Comparison of ENCODE assay signal across 16 cellular contexts in the genomic region with DNA sequence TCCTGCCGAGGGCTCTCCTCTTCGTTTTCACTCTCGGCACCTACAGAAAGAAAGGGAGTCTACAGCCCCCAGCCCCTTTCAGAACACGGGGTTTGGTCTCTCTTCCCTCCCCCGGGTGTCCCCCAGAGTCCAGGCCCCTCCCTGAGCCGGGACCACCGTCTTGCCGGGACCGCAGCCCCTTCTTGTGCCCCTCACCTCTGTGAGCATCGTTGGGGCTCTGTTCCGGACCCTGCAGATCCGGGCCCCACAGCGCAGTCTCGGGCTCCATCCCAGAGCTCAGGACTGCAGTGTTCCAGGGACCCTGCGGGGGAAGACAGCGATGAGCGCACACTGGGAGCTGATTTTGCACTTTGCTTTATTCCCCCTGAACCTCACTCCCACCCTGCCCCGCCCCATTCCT. TPM values are rescaled to one million over a fixed set of nuclear protein-coding genes. Genes with fewer than 3 reads are reported as not detected.
DNase-seq lines count a peak whose midpoint lies in the region; TF ChIP-seq lines count a peak whose summit lies in the region.
"Had no signal": no experiment of that assay in that cellular context is flagged by ENCODE, and none has a peak within 500 bp of the region (broad histone marks: within the 10 kb centered on the region; RNA-seq: fewer than 3 reads in every experiment).

No MANE protein-coding gene starts in this region.

- peak overlapping the region in 4 of 5 experiments; percentile 35 to 93 (median 88) for H3K4me3 Mint-ChIP-seq in brain
- no peak overlapping the region for H3K4me3 Mint-ChIP-seq in mesothelial cell of epicardium
- peak overlapping the region; percentile 93 for H3K4me3 Mint-ChIP-seq in neural crest cell
- peak overlapping the region; percentile 47 for H3K4me3 Mint-ChIP-seq in type B pancreatic cell

- no peaks in the 10 kb centered on the region for H3K9me3 Mint-ChIP-seq in brain
- no peaks in the 10 kb centered on the region for H3K9me3 Mint-ChIP-seq in mesothelial cell of epicardium
- H3K9me3 Mint-ChIP-seq in neural crest cell: no peaks in the 10 kb centered on the region
- no peaks in the 10 kb centered on the region for H3K9me3 Mint-ChIP-seq in type B pancreatic cell
- H3K9me3 Mint-ChIP-seq: CD4-positive, alpha-beta memory T cell had no signal

- intact Hi-C loops in posterior vena cava (cut with DNase I): no loop called here

- no peak overlapping the region for H3K27ac Mint-ChIP-seq in brain
- H3K27ac Mint-ChIP-seq in mesothelial cell of epicardium: peak overlapping the region; percentile 74
- H3K27ac Mint-ChIP-seq in neural crest cell (ENCODE audit: unreplicated experiment): no peak overlapping the region
- no peak overlapping the region for H3K27ac Mint-ChIP-seq in type B pancreatic cell

- H3K4me1 Mint-ChIP-seq in brain (peaks cover 28% of the 10 kb centered on the region), mesothelial cell of epicardium (peaks cover 27% of the 10 kb centered on the region), neural crest cell (peaks cover 14% of the 10 kb centered on the region), type B pancreatic cell (ENCODE audit: unreplicated experiment) (peaks cover 20% of the 10 kb centered on the region)

- H3K27me3 Mint-ChIP-seq in brain: peaks cover 4% of the 10 kb centered on the region
- H3K27me3 Mint-ChIP-seq in mesothelial cell of epicardium (ENCODE audit: low read depth): no peaks in the 10 kb centered on the region
- H3K27me3 Mint-ChIP-seq in neural crest cell (ENCODE audit: low read depth): no peaks in the 10 kb centered on the region
- H3K27me3 Mint-ChIP-seq in type B pancreatic cell: no peaks in the 10 kb centered on the region

- TF ChIP-seq CTCF in brain (conservative IDR thresholded peaks at IDR 0.05) (no peak), mesothelial cell of epicardium (IDR thresholded peaks at IDR 0.05; ENCODE audit: unreplicated experiment) (no peak), neural crest cell (conservative IDR thresholded peaks at IDR 0.05) (no peak), type B pancreatic cell (conservative IDR thresholded peaks at IDR 0.05) (no peak)

- H3K36me3 Mint-ChIP-seq in brain (peaks cover 24% of the 10 kb centered on the region), mesothelial cell of epicardium (peaks cover 11% of the 10 kb centered on the region), neural crest cell (ENCODE audit: low read depth) (peaks cover 3% of the 10 kb centered on the region), type B pancreatic cell (no peaks in the 10 kb centered on the region)

- DNase-seq in mesothelial cell of epicardium (ENCODE audit: low spot score in 2 of 2, unreplicated experiment in 2 of 2) (no peak), neural crest cell (ENCODE audit: low read depth, low spot score) (no peak), type B pancreatic cell (ENCODE audit: extremely low spot score, unreplicated experiment) (no peak), KG1 (lab: John Stamatoyannopoulos, UW) (no peak), cerebellar nuclear complex (lab: John Stamatoyannopoulos, UW) (no peak), posterior vena cava (ENCODE audit: low spot score) (no peak)
- DNase-seq in stimulated activated CD4-positive, alpha-beta T cell treated with anti-CD3 and anti-CD28 coated beads, Interleukin-1b, Interleukin-23, amount 100 ng/mL, for 48 hours: no peak
- DNase-seq: C1 segment of cervical spinal cord; Calu3; CD4-positive, alpha-beta memory T cell; COR-L47; DMS53; DMS79 treated with DMSO at 0.1 percent for 48 hours; GF-D8; GOT3 had no signal

RNA-seq across cellular contexts. Expression of gene ZNF629, which starts 2.8 kb away (rescaled TPM):
- 22.0 TPM for polyA plus RNA-seq in brain (ENCODE audit: insufficient read depth, low read depth, low replicate concordance)
- 40.8 to 41.6 TPM (median 41.4 TPM) in 3 replicates for total RNA-seq in mesothelial cell of epicardium
- total RNA-seq in neural crest cell: 41.0 and 41.4 TPM in 2 replicates
- 26.9 and 35.5 TPM in 2 replicates for total RNA-seq in type B pancreatic cell (ENCODE audit: low replicate concordance)
- 10 to 100 TPM; 10.1 to 11.2 TPM for total RNA-seq in posterior vena cava

RNA-seq across cellular contexts. Expression of gene RNF40, which starts 22.1 kb away (rescaled TPM):
- 225 TPM for polyA plus RNA-seq in brain (ENCODE audit: insufficient read depth, low read depth, low replicate concordance)
- total RNA-seq in mesothelial cell of epicardium: 124 to 130 TPM (median 126 TPM) in 3 replicates
- 154 and 157 TPM in 2 replicates for total RNA-seq in neural crest cell
- 107 and 131 TPM in 2 replicates for total RNA-seq in type B pancreatic cell (ENCODE audit: low replicate concordance)
- total RNA-seq in posterior vena cava: 10 to 100 TPM; 60.9 to 66.5 TPM

RNA-seq across cellular contexts. Expression of gene CFAP119, which starts 22.4 kb away (rescaled TPM):
- polyA plus RNA-seq in brain (ENCODE audit: insufficient read depth, low read depth, low replicate concordance): 13.4 TPM
- total RNA-seq in mesothelial cell of epicardium: 6.0 to 7.4 TPM (median 6.3 TPM) in 3 replicates
- total RNA-seq in neural crest cell: 14.4 and 18.5 TPM in 2 replicates
- 14.2 and 15.0 TPM in 2 replicates for total RNA-seq in type B pancreatic cell (ENCODE audit: low replicate concordance)
- total RNA-seq in posterior vena cava: 1 to 10 TPM; 1.2 TPM

RNA-seq across cellular contexts. Expression of gene PHKG2, which starts 36.0 kb away (rescaled TPM):
- 39.0 TPM for polyA plus RNA-seq in brain (ENCODE audit: insufficient read depth, low read depth, low replicate concordance)
- total RNA-seq in mesothelial cell of epicardium (44.6 to 53.2 TPM (median 46.4 TPM) in 3 replicates), neural crest cell (39.2 and 40.8 TPM in 2 replicates), type B pancreatic cell (ENCODE audit: low replicate concordance) (41.5 and 42.4 TPM in 2 replicates), posterior vena cava (10 to 100 TPM; 13.0 to 13.9 TPM)
